In the genomic region with DNA sequence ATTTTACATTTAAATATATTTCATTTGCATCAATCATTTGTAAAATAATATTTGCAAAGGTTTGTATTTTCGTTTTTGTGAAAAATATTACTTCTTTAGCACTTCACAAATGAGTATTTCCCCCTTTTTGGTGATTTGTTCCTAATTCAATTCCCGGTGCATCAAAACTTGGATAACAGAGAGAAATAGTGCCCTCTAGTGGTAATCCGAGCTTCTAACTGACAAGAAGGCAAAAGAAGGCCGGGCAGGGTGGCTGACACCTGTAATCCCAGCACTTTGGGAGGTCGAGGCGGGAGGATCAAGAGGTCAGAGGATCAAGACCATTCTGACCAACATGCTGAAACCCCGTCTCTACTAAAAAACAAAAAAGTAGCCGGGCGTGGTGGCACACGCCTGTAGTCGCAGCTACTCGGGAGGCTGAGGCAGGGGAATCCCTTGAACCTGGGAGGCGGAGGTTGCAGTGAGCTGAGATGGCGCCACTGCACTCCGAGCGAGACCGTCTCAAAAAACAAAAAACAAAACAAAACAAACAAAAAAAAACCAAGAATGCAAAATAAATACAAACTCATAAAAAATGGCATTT, we compare ENCODE assay signal across 8 cellular contexts.
DNase-seq lines count a peak whose midpoint lies in the region; ATAC-seq, FAIRE-seq and TF ChIP-seq lines count a peak whose summit lies in the region.

No MANE protein-coding gene starts in this region.

- no peaks in the 10 kb centered on the region for H3K9me2 ChIP-seq in SU-DHL-6 (replicated peaks; ENCODE audit: insufficient read depth, low read length)

- H3K79me2 ChIP-seq in SU-DHL-6 (ENCODE audit: insufficient read depth, low read length): no peaks in the 10 kb centered on the region

- no peak overlapping the region for H3K4me3 ChIP-seq in H7 (ENCODE audit: insufficient read depth, low read depth, low read length)
- no peak overlapping the region for H3K4me3 ChIP-seq in SU-DHL-6 (ENCODE audit: insufficient read depth, low read length, poor library complexity, severe bottlenecking)

- H3K27me3 Mint-ChIP-seq in stimulated activated memory B cell treated with anti-CD40 and anti-IgM and Interleukin-4, amounts not matched to agents 10 μg/mL and 1 μg/mL and 100 μg/mL, for 72 hours: no peaks in the 10 kb centered on the region

- no peaks in the 10 kb centered on the region for H3K9me3 Mint-ChIP-seq in stimulated activated memory B cell treated with anti-CD40 and anti-IgM and Interleukin-4, amounts not matched to agents 10 μg/mL and 1 μg/mL and 100 μg/mL, for 72 hours

- DNase-seq in EL (peak; percentile 58), H7 (peak; percentile 30), NCI-H1092 treated with DMSO at 0.1 percent for 48 hours (lab: John Stamatoyannopoulos, UW) (peak; percentile 30), hepatic stellate cell (ENCODE audit: low spot score) (peak; percentile 9), urothelium cell line (ENCODE audit: low spot score) (peak; percentile 34), activated gamma-delta T cell treated with Interleukin-2 at 50 U/mL for 16 hours (no peak)

- H4K20me1 ChIP-seq in SU-DHL-6 (ENCODE audit: low read depth, low read length): no peaks in the 10 kb centered on the region

- H3F3A ChIP-seq in SU-DHL-6 (ENCODE audit: insufficient read depth): no peaks in the 10 kb centered on the region

- ATAC-seq in stimulated activated memory B cell treated with anti-CD40 and anti-IgM and Interleukin-4, amounts not matched to agents 10 μg/mL and 1 μg/mL and 100 μg/mL, for 72 hours: no peak

- no peak overlapping the region for H3K4me3 Mint-ChIP-seq in stimulated activated memory B cell treated with anti-CD40 and anti-IgM and Interleukin-4, amounts not matched to agents 10 μg/mL and 1 μg/mL and 100 μg/mL, for 72 hours

- peak; percentile 51 for TF ChIP-seq CTCF in SU-DHL-6 (IDR thresholded peaks at IDR 0.05; ENCODE audit: insufficient read depth, low read length, poor library complexity, severe bottlenecking)

- H3K36me3 ChIP-seq in H7 (replicated peaks; ENCODE audit: control insufficient read depth, insufficient read depth, low read length): no peaks in the 10 kb centered on the region
- H3K36me3 ChIP-seq in SU-DHL-6 (ENCODE audit: low read length): no peaks in the 10 kb centered on the region

- H3K27me3 ChIP-seq in H7 (ENCODE audit: control insufficient read depth, insufficient read depth, low read length) (no peaks in the 10 kb centered on the region), SU-DHL-6 (ENCODE audit: low read length) (no peaks in the 10 kb centered on the region)

- H3K9ac ChIP-seq in SU-DHL-6 (ENCODE audit: low read length): no peak overlapping the region

- no peak overlapping the region for H3K4me2 ChIP-seq in SU-DHL-6 (ENCODE audit: low read depth, low read length, poor library complexity, severe bottlenecking)

- no peak overlapping the region for H3K27ac Mint-ChIP-seq in stimulated activated memory B cell treated with anti-CD40 and anti-IgM and Interleukin-4, amounts not matched to agents 10 μg/mL and 1 μg/mL and 100 μg/mL, for 72 hours

- H3K9me3 ChIP-seq in SU-DHL-6 (ENCODE audit: insufficient read depth, low read length): no peaks in the 10 kb centered on the region

- no peaks in the 10 kb centered on the region for H3K4me1 Mint-ChIP-seq in stimulated activated memory B cell treated with anti-CD40 and anti-IgM and Interleukin-4, amounts not matched to agents 10 μg/mL and 1 μg/mL and 100 μg/mL, for 72 hours

- H3K36me3 Mint-ChIP-seq in stimulated activated memory B cell treated with anti-CD40 and anti-IgM and Interleukin-4, amounts not matched to agents 10 μg/mL and 1 μg/mL and 100 μg/mL, for 72 hours: no peaks in the 10 kb centered on the region

- H3K27ac ChIP-seq in SU-DHL-6 (ENCODE audit: low read depth, low read length): no peak overlapping the region

- no peak for FAIRE-seq in urothelium cell line (lab: Jason Lieb, UNC)

- no peak overlapping the region for H2AFZ ChIP-seq in SU-DHL-6 (ENCODE audit: low read depth, low read length, severe bottlenecking)
